ENCODE assay signal across 12 cellular contexts in the genomic region with DNA sequence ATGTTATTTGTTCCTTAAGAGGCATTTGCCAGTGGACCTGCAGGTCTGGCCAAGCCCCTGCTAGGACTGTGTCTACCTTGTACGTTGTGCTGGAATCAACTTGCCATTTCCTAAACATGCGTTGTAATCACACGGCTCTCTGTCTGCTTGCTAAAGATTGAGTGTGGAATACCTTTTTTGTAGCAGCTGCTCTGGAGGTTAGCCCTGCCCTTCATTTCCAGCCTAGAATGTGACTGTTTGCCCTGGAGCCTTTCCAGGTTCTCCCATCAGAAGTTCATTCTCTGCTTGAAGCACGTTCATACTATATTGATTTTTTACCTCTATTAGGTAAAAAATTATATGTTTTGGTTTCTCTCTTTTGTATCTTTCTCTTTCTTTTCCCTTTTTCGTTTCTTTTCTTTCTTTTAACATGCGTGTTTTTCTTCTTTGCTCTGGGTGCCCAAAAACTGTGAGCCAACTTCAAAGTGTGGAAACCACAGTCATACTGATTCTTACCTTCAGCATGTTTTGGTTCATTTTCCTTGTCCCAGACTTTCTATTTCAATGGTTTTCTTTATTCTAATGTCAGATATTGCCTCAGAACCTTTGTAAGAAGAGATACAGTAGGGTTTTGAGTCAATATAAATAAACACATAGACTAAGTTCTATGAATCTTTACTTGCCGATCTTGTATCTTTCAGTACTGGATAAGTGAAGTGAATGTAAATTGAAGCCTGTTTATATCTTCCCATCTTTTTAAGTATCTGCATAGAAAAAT.
DNase-seq lines count a peak whose midpoint lies in the region; ATAC-seq and TF ChIP-seq lines count a peak whose summit lies in the region.
"Had no signal": no experiment of that assay in that cellular context is flagged by ENCODE, and none has a peak within 500 bp of the region (broad histone marks: within the 10 kb centered on the region; RNA-seq: fewer than 3 reads in every experiment).

No MANE protein-coding gene starts in this region.

- H3K36me3 ChIP-seq in naive thymus-derived CD4-positive, alpha-beta T cell (ENCODE audit: control insufficient read depth in 2 of 3, insufficient read depth in 3 of 3, low read length in 3 of 3): no peaks in the 10 kb centered on the region
- H3K36me3 ChIP-seq in tibial nerve: peaks cover 0 to 6% (median 0%) of the 10 kb centered on the region in 3 donors

- CTCF ChIA-PET in naive thymus-derived CD4-positive, alpha-beta T cell (lab: Charles Lee): interaction anchor here (0.6 kb wide), 1 partner anchor 9 kb away, joined by 3 read pairs; no protein-coding TSS in a partner anchor

- peaks cover 16 to 19% of the 10 kb centered on the region in 2 donors for H3K36me3 Mint-ChIP-seq in activated naive CD4-positive, alpha-beta T cell treated with anti-CD3 and anti-CD28 coated beads, Interleukin-2, amount 50 U/mL, for 72 hours
- H3K36me3 Mint-ChIP-seq in naive thymus-derived CD4-positive, alpha-beta T cell: peaks cover 16 to 31% (median 28%) of the 10 kb centered on the region in 5 donors

- H3K27ac ChIP-seq in naive thymus-derived CD4-positive, alpha-beta T cell (ENCODE audit: low read depth, low read length): no peak overlapping the region
- H3K27ac ChIP-seq in tibial nerve: no peak overlapping the region

- TF ChIP-seq EP300 in tibial nerve (IDR thresholded peaks at IDR 0.05): no peak

- peak; percentile 84 to 95 for ATAC-seq in activated naive CD4-positive, alpha-beta T cell treated with anti-CD3 and anti-CD28 coated beads, Interleukin-2, amount 50 U/mL, for 72 hours
- ATAC-seq in GM21360 (IDR thresholded peaks at IDR 0.05; ENCODE audit: unreplicated experiment): no peak
- ATAC-seq in naive thymus-derived CD4-positive, alpha-beta T cell: no peak
- ATAC-seq: natural killer cell treated with Interleukin-12 subunit alpha and Interleukin-12 subunit beta and Interleukin-15 and Interleukin-18, amount 100 ng/mL, for 72 hours had no signal

- peak overlapping the region; percentile 58 to 65 for H3K27ac Mint-ChIP-seq in activated naive CD4-positive, alpha-beta T cell treated with anti-CD3 and anti-CD28 coated beads, Interleukin-2, amount 50 U/mL, for 72 hours
- H3K27ac Mint-ChIP-seq in naive thymus-derived CD4-positive, alpha-beta T cell: peak overlapping the region in 3 of 9 donors; percentile 4 to 9 (median 6)
- H3K27ac Mint-ChIP-seq: HFFc6 had no signal

- no peaks in the 10 kb centered on the region for H3K9me3 ChIP-seq in naive thymus-derived CD4-positive, alpha-beta T cell (ENCODE audit: control insufficient read depth in 2 of 3, low read length in 3 of 3)
- H3K9me3 ChIP-seq in tibial nerve: no peaks in the 10 kb centered on the region

- no peaks in the 10 kb centered on the region for H3K27me3 ChIP-seq in naive thymus-derived CD4-positive, alpha-beta T cell (ENCODE audit: control insufficient read depth in 2 of 2, insufficient read depth in 2 of 2, low read length in 2 of 2)
- no peaks in the 10 kb centered on the region for H3K27me3 ChIP-seq in tibial nerve

- intact Hi-C loops in naive thymus-derived CD4-positive, alpha-beta T cell (cut with micrococcal nuclease): no loop called here

- no peaks in the 10 kb centered on the region for H3K27me3 Mint-ChIP-seq in naive thymus-derived CD4-positive, alpha-beta T cell
- H3K27me3 Mint-ChIP-seq: natural killer cell treated with Interleukin-12 subunit alpha and Interleukin-12 subunit beta and Interleukin-15 and Interleukin-18, amount 100 ng/mL, for 72 hours had no signal

- H3K4me1 ChIP-seq in naive thymus-derived CD4-positive, alpha-beta T cell (ENCODE audit: control insufficient read depth in 2 of 2, insufficient read depth in 2 of 2, low read length in 2 of 2): no peaks in the 10 kb centered on the region
- H3K4me1 ChIP-seq in tibial nerve: no peaks in the 10 kb centered on the region

- POLR2A ChIA-PET in naive thymus-derived CD4-positive, alpha-beta T cell (lab: Charles Lee): no interaction called here

- peak overlapping the region in 1 of 10 donors; percentile 0 for H3K4me3 Mint-ChIP-seq in naive thymus-derived CD4-positive, alpha-beta T cell
- H3K4me3 Mint-ChIP-seq: HFFc6; natural killer cell treated with Interleukin-12 subunit alpha and Interleukin-12 subunit beta and Interleukin-15 and Interleukin-18, amount 100 ng/mL, for 72 hours had no signal

- no peak for TF ChIP-seq POLR2A in tibial nerve (IDR thresholded peaks at IDR 0.05)

- peaks cover 0 to 11% of the 10 kb centered on the region in 2 donors for H3K9me3 Mint-ChIP-seq in activated naive CD4-positive, alpha-beta T cell treated with anti-CD3 and anti-CD28 coated beads, Interleukin-2, amount 50 U/mL, for 72 hours
- peaks cover 0 to 5% (median under 1%) of the 10 kb centered on the region in 11 donors for H3K9me3 Mint-ChIP-seq in naive thymus-derived CD4-positive, alpha-beta T cell
- H3K9me3 Mint-ChIP-seq: HFFc6 had no signal

- H3K4me1 Mint-ChIP-seq in naive thymus-derived CD4-positive, alpha-beta T cell: peaks cover 5 to 18% (median 10%) of the 10 kb centered on the region in 7 donors

- peak; percentile 17 for DNase-seq in ELF-1 (ENCODE audit: low read depth, low spot score)
- DNase-seq in NCI-H1694 (lab: John Stamatoyannopoulos, UW): peak; percentile 22
- DNase-seq in activated naive CD4-positive, alpha-beta T cell treated with anti-CD3 and anti-CD28 coated beads, Interleukin-2, amount 50 U/mL, for 72 hours (ENCODE audit: low spot score in 2 of 2): no peak
- DNase-seq in myocyte (ENCODE audit: low read depth): peak; percentile 70
- no peak for DNase-seq in naive thymus-derived CD4-positive, alpha-beta T cell
- no peak for DNase-seq in tibial nerve (ENCODE audit: low spot score in 2 of 2)
- DNase-seq: activated CD8-positive, alpha-beta memory T cell treated with anti-CD3 and anti-CD28 coated beads for 24 hours; HFFc6; KG1; stimulated activated CD4-positive, alpha-beta T cell treated with anti-CD3 and anti-CD28 coated beads, Interleukin-12 subunit alpha, Interleukin-12 subunit beta, amount 100 ng/mL, for 4 hours had no signal

- 68 to 72% methylated on average over 6 to 7 of the region's 7 CpGs for WGBS in tibial nerve, 2 donors

- H3K4me3 ChIP-seq in naive thymus-derived CD4-positive, alpha-beta T cell (ENCODE audit: low read length): no peak overlapping the region
- no peak overlapping the region for H3K4me3 ChIP-seq in tibial nerve

- no peak for TF ChIP-seq CTCF in tibial nerve (IDR thresholded peaks at IDR 0.05)

Comparison
In these comparisons a context has a peak if more than half of its experiments do, and no peak if none do; other contexts are left out.
1. DNase-seq: peak in ELF-1 (single experiment), NCI-H1694 (single experiment) and myocyte (single experiment); none in activated naive CD4-positive, alpha-beta T cell treated with anti-CD3 and anti-CD28 coated beads, Interleukin-2, amount 50 U/mL, for 72 hours (0 of 2), naive thymus-derived CD4-positive, alpha-beta T cell (0 of 9) and tibial nerve (0 of 2).
2. ATAC-seq: peak in activated naive CD4-positive, alpha-beta T cell treated with anti-CD3 and anti-CD28 coated beads, Interleukin-2, amount 50 U/mL, for 72 hours (2 of 2); none in GM21360 (single experiment) and naive thymus-derived CD4-positive, alpha-beta T cell (single experiment).